23 cellular contexts compared by ENCODE assay signal in genomic region chr7:116979430-116979829, GRCh38.
"Had no signal": no experiment of that assay in that cellular context is flagged by ENCODE, and none has a peak within 500 bp of the region (broad histone marks: within the 10 kb centered on the region; RNA-seq: fewer than 3 reads in every experiment).

No MANE protein-coding gene starts in this region.

- H3K9ac ChIP-seq: neural progenitor cell had no signal

- H2AFZ ChIP-seq: neural progenitor cell had no signal

- H3K4me1 ChIP-seq: lower lobe of right lung had no signal

- H3K27ac ChIP-seq: epithelial cell of prostate, heart right ventricle, lower lobe of right lung, neural progenitor cell, spleen, thoracic aorta had no signal

- H3K36me3 ChIP-seq: lower lobe of right lung, neural progenitor cell, spleen, thoracic aorta had no signal

- H3K4me1 Mint-ChIP-seq: activated CD4-positive, alpha-beta memory T cell treated with anti-CD3 and anti-CD28 coated beads, Interleukin-2, amount 10 ng/mL, durations not matched to agents 7 days and 5 days; activated CD4-positive, alpha-beta T cell treated with anti-CD3 and anti-CD28 coated beads, Interleukin-2, amount 10 ng/mL, durations not matched to agents 24 days and 14 days; activated naive CD4-positive, alpha-beta T cell treated with anti-CD3 and anti-CD28 coated beads, Interleukin-2, amount 10 ng/mL, durations not matched to agents 7 days and 5 days had no signal

- H3K4me3 ChIP-seq: heart right ventricle, lower lobe of right lung, neural progenitor cell, spleen, thoracic aorta had no signal

- H3K27me3 ChIP-seq: heart right ventricle, neural progenitor cell, spleen had no signal

- ATAC-seq: activated CD4-positive, CD25-positive, alpha-beta regulatory T cell treated with anti-CD3 and anti-CD28 coated beads, Interleukin-2, amount 50 U/mL, for 24 hours; activated T-cell treated with anti-CD3 and anti-CD28 coated beads, Interleukin-2, amount 50 U/mL, for 72 hours; heart right ventricle; left lobe of liver; lower lobe of right lung; naive thymus-derived CD4-positive, alpha-beta T cell had no signal

- H3K4me2 ChIP-seq: neural progenitor cell had no signal

- H3K27ac Mint-ChIP-seq: activated CD4-positive, alpha-beta memory T cell treated with anti-CD3 and anti-CD28 coated beads, Interleukin-2, amount 10 ng/mL, durations not matched to agents 7 days and 5 days; activated CD4-positive, alpha-beta T cell treated with anti-CD3 and anti-CD28 coated beads, Interleukin-2, amount 10 ng/mL, durations not matched to agents 24 days and 14 days; activated naive CD4-positive, alpha-beta T cell treated with anti-CD3 and anti-CD28 coated beads, Interleukin-2, amount 10 ng/mL, durations not matched to agents 7 days and 5 days; activated T-cell treated with anti-CD3 and anti-CD28 coated beads, Interleukin-2, amount 50 U/mL, for 72 hours; endodermal cell; naive thymus-derived CD4-positive, alpha-beta T cell; neural progenitor cell; T-helper 1 cell treated with Interleukin-12 subunit alpha and Interleukin-12 subunit beta and Interleukin-4 antibody, amounts not matched to agents 30 μg/mL and 1 μg/mL, for 36 hours; type B pancreatic cell had no signal

- H3K27me3 Mint-ChIP-seq: activated CD4-positive, alpha-beta memory T cell treated with anti-CD3 and anti-CD28 coated beads, Interleukin-2, amount 10 ng/mL, durations not matched to agents 7 days and 5 days; activated naive CD4-positive, alpha-beta T cell treated with anti-CD3 and anti-CD28 coated beads, Interleukin-2, amount 10 ng/mL, durations not matched to agents 7 days and 5 days; naive thymus-derived CD4-positive, alpha-beta T cell; type B pancreatic cell had no signal

- H3K4me3 Mint-ChIP-seq: activated CD4-positive, alpha-beta memory T cell treated with anti-CD3 and anti-CD28 coated beads, Interleukin-2, amount 10 ng/mL, durations not matched to agents 7 days and 5 days; activated CD4-positive, alpha-beta T cell treated with anti-CD3 and anti-CD28 coated beads, Interleukin-2, amount 10 ng/mL, durations not matched to agents 24 days and 14 days; activated naive CD4-positive, alpha-beta T cell treated with anti-CD3 and anti-CD28 coated beads, Interleukin-2, amount 10 ng/mL, durations not matched to agents 7 days and 5 days; activated T-cell treated with anti-CD3 and anti-CD28 coated beads, Interleukin-2, amount 50 U/mL, for 72 hours; endodermal cell; naive thymus-derived CD4-positive, alpha-beta T cell; neural progenitor cell; T-helper 1 cell treated with Interleukin-12 subunit alpha and Interleukin-12 subunit beta and Interleukin-4 antibody, amounts not matched to agents 30 μg/mL and 1 μg/mL, for 36 hours; type B pancreatic cell had no signal

- DNase-seq: activated CD4-positive, alpha-beta memory T cell treated with anti-CD3 and anti-CD28 coated beads, Interleukin-2, amount 10 ng/mL, durations not matched to agents 7 days and 5 days; activated CD4-positive, alpha-beta T cell treated with anti-CD3 and anti-CD28 coated beads, Interleukin-2, amount 10 ng/mL, durations not matched to agents 24 days and 14 days; activated effector memory CD4-positive, alpha-beta T cell treated with Interleukin-2 at 50 U/mL for 16 hours; activated naive CD4-positive, alpha-beta T cell treated with anti-CD3 and anti-CD28 coated beads, Interleukin-2, amount 10 ng/mL, durations not matched to agents 7 days and 5 days; activated T-cell treated with anti-CD3 and anti-CD28 coated beads, Interleukin-2, amount 50 U/mL, for 72 hours; amygdala; cerebellar nuclear complex; cortex of kidney; endodermal cell; heart right ventricle; kidney; lower lobe of right lung; naive thymus-derived CD4-positive, alpha-beta T cell; spleen; stimulated activated CD4-positive, alpha-beta T cell treated with anti-CD3 and anti-CD28 coated beads, Interleukin-4, amount 100 ng/mL, for 1 hour; stimulated activated naive CD4-positive, alpha-beta T cell treated with Interleukin-2 at 50 U/mL for 16 hours had no signal

- H3K9me3 Mint-ChIP-seq: activated CD4-positive, alpha-beta memory T cell treated with anti-CD3 and anti-CD28 coated beads, Interleukin-2, amount 10 ng/mL, durations not matched to agents 7 days and 5 days; activated CD4-positive, alpha-beta T cell treated with anti-CD3 and anti-CD28 coated beads, Interleukin-2, amount 10 ng/mL, durations not matched to agents 24 days and 14 days; activated naive CD4-positive, alpha-beta T cell treated with anti-CD3 and anti-CD28 coated beads, Interleukin-2, amount 10 ng/mL, durations not matched to agents 7 days and 5 days; activated T-cell treated with anti-CD3 and anti-CD28 coated beads, Interleukin-2, amount 50 U/mL, for 72 hours; T-helper 1 cell treated with Interleukin-12 subunit alpha and Interleukin-12 subunit beta and Interleukin-4 antibody, amounts not matched to agents 30 μg/mL and 1 μg/mL, for 36 hours; type B pancreatic cell had no signal

- H3K9me3 ChIP-seq: heart right ventricle, lower lobe of right lung, spleen, thoracic aorta had no signal

- H3K36me3 Mint-ChIP-seq: activated naive CD4-positive, alpha-beta T cell treated with anti-CD3 and anti-CD28 coated beads, Interleukin-2, amount 10 ng/mL, durations not matched to agents 7 days and 5 days had no signal
